In the genomic region with DNA sequence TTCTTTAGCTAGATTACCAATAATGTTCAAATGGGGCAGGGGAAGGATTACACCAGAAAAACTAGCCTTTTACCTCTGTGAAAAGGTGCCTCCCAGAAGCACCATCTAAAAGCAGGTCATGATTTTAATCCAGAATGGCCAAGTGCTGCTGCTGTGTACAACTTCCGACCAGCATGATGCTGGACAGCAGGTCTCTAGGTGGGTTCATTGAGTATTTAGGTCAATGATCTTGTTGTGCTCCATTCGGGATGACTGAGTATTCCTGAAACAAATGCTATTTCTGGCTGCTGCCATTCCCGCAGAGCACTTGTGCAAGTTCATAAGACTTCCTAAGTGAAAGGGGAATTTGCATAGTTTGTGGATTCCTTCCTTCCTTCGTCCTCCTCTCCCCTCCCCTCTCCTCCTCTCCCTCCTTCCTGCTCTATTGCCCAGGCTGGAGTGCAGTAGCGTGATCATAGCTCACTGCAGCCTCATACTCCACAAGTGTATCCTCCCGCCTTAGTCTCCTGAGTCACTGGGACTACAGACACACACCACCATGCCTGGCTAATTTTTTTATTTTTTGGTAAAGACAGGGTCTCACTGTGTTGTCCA, we compare ENCODE assay signal across 2 cellular contexts.
TF ChIP-seq lines count a peak whose summit lies in the region.

No MANE protein-coding gene starts in this region.

TF ChIP-seq in liver, 16 proteins besides CTCF, POLR2A, EP300 and RAD21:
- TF ChIP-seq REST (IDR thresholded peaks at IDR 0.05) (peak; percentile 75), RXRA (IDR thresholded peaks at IDR 0.05) (peak in 1 of 2 donors; percentile 21), HNF4G (IDR thresholded peaks at IDR 0.05) (no peak)
TF ChIP-seq in liver: peak in this region for 2.

TF ChIP-seq in HepG2, 621 proteins besides CTCF, POLR2A, EP300 and RAD21 (continued from another document):
- TF ChIP-seq ZNF761 (CRISPR knock-in tag; conservative IDR thresholded peaks at IDR 0.05): no peak
- TF ChIP-seq ZNF17 (CRISPR knock-in tag; IDR thresholded peaks at IDR 0.05): no peak
TF ChIP-seq in HepG2: peak in this region for 0.
